Comparison of ENCODE assay signal across 21 cellular contexts in genomic region chr20:63084563-63084927, GRCh38.
A peak's percentile ranks its signal among the peaks of the same experiment; 100 is the strongest.
DNase-seq lines count a peak whose midpoint lies in the region; ATAC-seq, FAIRE-seq and TF ChIP-seq lines count a peak whose summit lies in the region.
"Had no signal": no experiment of that assay in that cellular context is flagged by ENCODE, and none has a peak within 500 bp of the region (broad histone marks: within the 10 kb centered on the region; RNA-seq: fewer than 3 reads in every experiment).

No MANE protein-coding gene starts in this region.

- no peak overlapping the region for H2AK5ac ChIP-seq in mesenchymal stem cell (ENCODE audit: low read length, severe bottlenecking)

- TF ChIP-seq POLR2A in HepG2 (IDR thresholded peaks at IDR 0.05; ENCODE audit: insufficient read depth in 1 of 2, low read depth in 2 of 2, low read length in 2 of 2) (no peak), suprapubic skin (IDR thresholded peaks at IDR 0.05) (no peak)

- H2BK12ac ChIP-seq in mesenchymal stem cell (ENCODE audit: low read length in 2 of 2), result no peak overlapping the region

- H3K36me3 ChIP-seq in right atrium auricular region, result no peaks in the 10 kb centered on the region
- H3K36me3 ChIP-seq in HepG2 (replicated peaks in 1 of 2; ENCODE audit: control insufficient read depth in 1 of 2, insufficient read depth in 2 of 2, low read length in 2 of 2), result no peaks in the 10 kb centered on the region
- no peaks in the 10 kb centered on the region for H3K36me3 ChIP-seq in suprapubic skin
- H3K36me3 ChIP-seq in mesenchymal stem cell (ENCODE audit: control insufficient read depth in 1 of 2, insufficient read depth in 2 of 2, low read depth in 1 of 2, low read length in 2 of 2), result no peaks in the 10 kb centered on the region
- H3K36me3 ChIP-seq: SJSA1 had no signal

- H4K20me1 ChIP-seq in HepG2 (ENCODE audit: insufficient read depth, low read length), result peaks cover 14% of the 10 kb centered on the region; the same call in 1 of the 2 replicates

- H4K8ac ChIP-seq in mesenchymal stem cell (ENCODE audit: low read length), result no peak overlapping the region

- DNase-seq in left cardiac atrium, result peak; percentile 7
- DNase-seq in right atrium auricular region (ENCODE audit: low spot score), result no peak
- peak; percentile 82 for DNase-seq in chondrocyte (ENCODE audit: low spot score)
- DNase-seq in HepG2 (ENCODE audit: low spot score), result no peak
- peak; percentile 32 to 65 for DNase-seq in suprapubic skin (ENCODE audit: low spot score in 2 of 2)
- no peak for DNase-seq in LoVo (ENCODE audit: low spot score)
- DNase-seq in mesenchymal stem cell, result no peak
- no peak for DNase-seq in stimulated activated CD4-positive, alpha-beta T cell treated with anti-CD3 and anti-CD28 coated beads, Interleukin-15, amount 100 ng/mL, for 24 hours
- DNase-seq: CD4-positive, alpha-beta T cell; DMS53; GM23248; Kasumi-1; NCI-H1105 treated with DMSO at 0.1 percent for 48 hours; NCI-H187; NCI-H226; NCI-H526; NK-92 treated with Interleukin-12 subunit alpha and Interleukin-12 subunit beta, amount 100 ng/mL, for 24 hours; OCI-M1; RPMI8226 had no signal

- H3K9me3 Mint-ChIP-seq in chondrocyte (ENCODE audit: low read depth), result peaks cover 3% of the 10 kb centered on the region

- H3K4ac ChIP-seq in mesenchymal stem cell (ENCODE audit: low read depth in 1 of 2, low read length in 2 of 2), result no peak overlapping the region

- intact Hi-C loops in left cardiac atrium (cut with DNase I), result no loop called here
- intact Hi-C loops in HepG2 (cut with micrococcal nuclease; ENCODE audit: unreplicated experiment), result no loop called here

- H4K91ac ChIP-seq in mesenchymal stem cell (ENCODE audit: low read length), result no peak overlapping the region

- no peak overlapping the region for H3K4me3 Mint-ChIP-seq in chondrocyte (ENCODE audit: unreplicated experiment)
- H3K4me3 Mint-ChIP-seq: CD4-positive, alpha-beta T cell had no signal

- no peaks in the 10 kb centered on the region for H3K79me2 ChIP-seq in HepG2 (ENCODE audit: insufficient read depth, low read length)

- H3K4me1 ChIP-seq in right atrium auricular region (no peaks in the 10 kb centered on the region), HepG2 (ENCODE audit: insufficient read depth, low read length) (peaks cover 24% of the 10 kb centered on the region), suprapubic skin (no peaks in the 10 kb centered on the region), mesenchymal stem cell (ENCODE audit: control insufficient read depth, insufficient read depth, low read depth, low read length) (no peaks in the 10 kb centered on the region)
- H3K4me1 ChIP-seq: SJSA1 had no signal

- no peaks in the 10 kb centered on the region for H3K4me1 Mint-ChIP-seq in chondrocyte (ENCODE audit: low read depth)
- H3K4me1 Mint-ChIP-seq: IgD-negative memory B cell had no signal

- no peaks in the 10 kb centered on the region for H3K79me1 ChIP-seq in mesenchymal stem cell (replicated peaks; ENCODE audit: low read length, poor library complexity, severe bottlenecking)

- H2BK15ac ChIP-seq in mesenchymal stem cell (ENCODE audit: low read depth, poor library complexity, severe bottlenecking), result no peak overlapping the region

- H2BK120ac ChIP-seq in mesenchymal stem cell (ENCODE audit: low read depth, low read length), result no peak overlapping the region

- no TSS peak for BruUV-seq in HepG2 (replicated peaks; lab: Mats Ljungman, UMichigan)

- H3K27ac ChIP-seq in right atrium auricular region (no peak overlapping the region), HepG2 (ENCODE audit: extremely low read length, insufficient read depth, low read length) (no peak overlapping the region), suprapubic skin (no peak overlapping the region), mesenchymal stem cell (ENCODE audit: low read length, poor library complexity, severe bottlenecking) (no peak overlapping the region)
- H3K27ac ChIP-seq: GM23248, SJSA1 had no signal

- H3K9me3 ChIP-seq in right atrium auricular region (peaks cover 0 to 4% of the 10 kb centered on the region in 2 donors), HepG2 (ENCODE audit: low read length) (no peaks in the 10 kb centered on the region), suprapubic skin (no peaks in the 10 kb centered on the region), mesenchymal stem cell (ENCODE audit: control insufficient read depth, low read length) (peaks cover 2% of the 10 kb centered on the region)
- H3K9me3 ChIP-seq: SJSA1 had no signal

- H3K27ac Mint-ChIP-seq in chondrocyte (ENCODE audit: unreplicated experiment), result no peak overlapping the region
- H3K27ac Mint-ChIP-seq: CD4-positive, alpha-beta T cell; IgD-negative memory B cell had no signal

- H3K23ac ChIP-seq in mesenchymal stem cell (ENCODE audit: low read length in 2 of 2), result no peak overlapping the region

- no peak overlapping the region for H3K4me3 ChIP-seq in right atrium auricular region
- H3K4me3 ChIP-seq in HepG2 (replicated peaks in 1 of 3; ENCODE audit: insufficient read depth in 1 of 3, low read depth in 2 of 3, low read length in 3 of 3), result peak overlapping the region in 1 of 3 experiments; percentile 59; a peak in 3 of 6 replicates
- H3K4me3 ChIP-seq in suprapubic skin, result no peak overlapping the region
- H3K4me3 ChIP-seq in mesenchymal stem cell (ENCODE audit: insufficient read depth in 1 of 2, low read depth in 1 of 2, low read length in 2 of 2), result no peak overlapping the region
- H3K4me3 ChIP-seq: GM23248, SJSA1 had no signal

- in situ Hi-C loops in HepG2 (cut with HindIII; ENCODE audit: extremely low pct_ligation_motif_present, low pct_unique_long_range_greater_than_20kb), result no loop called here

- FAIRE-seq in HepG2 (lab: Jason Lieb, UNC), result no peak

- no peak overlapping the region for H2BK5ac ChIP-seq in mesenchymal stem cell (ENCODE audit: low read depth, low read length, poor library complexity, severe bottlenecking)

- ATAC-seq in left cardiac atrium (no peak), HepG2 (peak; percentile 24)

- H3K27me3 ChIP-seq in right atrium auricular region, result no peaks in the 10 kb centered on the region
- peaks cover 34 to 71% of the 10 kb centered on the region in 2 experiments for H3K27me3 ChIP-seq in HepG2 (ENCODE audit: control insufficient read depth in 1 of 2, insufficient read depth in 2 of 2, low read length in 2 of 2)
- H3K27me3 ChIP-seq in suprapubic skin, result peaks cover 89% of the 10 kb centered on the region
- H3K27me3 ChIP-seq in mesenchymal stem cell (ENCODE audit: control insufficient read depth in 1 of 2, insufficient read depth in 1 of 2, low read length in 2 of 2), result peaks cover 47 to 62% of the 10 kb centered on the region in 2 experiments

- H3K4me2 ChIP-seq in HepG2 (ENCODE audit: low read depth, low read length), result peak overlapping the region; percentile 80
- H3K4me2 ChIP-seq in mesenchymal stem cell (ENCODE audit: low read length, poor library complexity, severe bottlenecking), result no peak overlapping the region

- 9% methylated on average over 14 of the region's 15 CpGs for WGBS in HepG2 (ENCODE audit: low lambda C conversion rate)
- 53% methylated on average over 7 of the region's 15 CpGs for WGBS in suprapubic skin
- WGBS in mesenchymal stem cell, result 75% methylated on average over 15 of the region's 15 CpGs

- peaks cover 36% of the 10 kb centered on the region for H3K27me3 Mint-ChIP-seq in chondrocyte (ENCODE audit: low read depth)

- CTCF ChIA-PET in HepG2 (lab: Yijun Ruan, JAX; ENCODE audit: low intra/inter-chr PET ratio, low total read pairs), result no interaction called here

- H3K36me3 Mint-ChIP-seq in chondrocyte (ENCODE audit: low read depth), result no peaks in the 10 kb centered on the region
- H3K36me3 Mint-ChIP-seq: IgD-negative memory B cell had no signal

- H3K14ac ChIP-seq in mesenchymal stem cell (ENCODE audit: low read length in 2 of 2), result no peak overlapping the region

- TF ChIP-seq EP300 in HepG2 (IDR thresholded peaks at IDR 0.05; ENCODE audit: low read depth in 2 of 2, low read length in 2 of 2) (no peak), HepG2 (CRISPR knock-in tag; IDR thresholded peaks at IDR 0.05; ENCODE audit: borderline replicate concordance) (no peak), suprapubic skin (IDR thresholded peaks at IDR 0.05) (no peak)

- no peak overlapping the region for H3K9ac ChIP-seq in HepG2 (ENCODE audit: insufficient read depth, low read depth, low read length)
- no peak overlapping the region for H3K9ac ChIP-seq in mesenchymal stem cell (ENCODE audit: low read length)
- H3K9ac ChIP-seq: GM23248 had no signal

- H2AFZ ChIP-seq in HepG2 (ENCODE audit: low read length), result no peak overlapping the region
- H2AFZ ChIP-seq in mesenchymal stem cell (ENCODE audit: low read depth, low read length), result no peak overlapping the region
- H2AFZ ChIP-seq: GM23248 had no signal

- TF ChIP-seq CTCF in right atrium auricular region (IDR thresholded peaks at IDR 0.05), result no peak
- TF ChIP-seq CTCF in chondrocyte (IDR thresholded peaks at IDR 0.05), result no peak
- no peak for TF ChIP-seq CTCF in HepG2 (CRISPR knock-in tag; IDR thresholded peaks at IDR 0.05)
- no peak for TF ChIP-seq CTCF in suprapubic skin (IDR thresholded peaks at IDR 0.05)

- POLR2A ChIA-PET in HepG2 (lab: Yijun Ruan, JAX), result no interaction called here

- H3K18ac ChIP-seq in mesenchymal stem cell (ENCODE audit: low read depth in 1 of 2, low read length in 2 of 2), result no peak overlapping the region

- TF ChIP-seq RAD21 in HepG2 (CRISPR knock-in tag; IDR thresholded peaks at IDR 0.05), result no peak

TF ChIP-seq in HepG2, 621 proteins besides CTCF, POLR2A, EP300 and RAD21 (continues in another document):
- TF ChIP-seq ZSCAN31 (CRISPR knock-in tag; IDR thresholded peaks at IDR 0.05; ENCODE audit: low read depth) (0 out of 2 replicates have a peak, but pooled peaks have one; percentile 11), YEATS4 (CRISPR knock-in tag; IDR thresholded peaks at IDR 0.05; ENCODE audit: borderline replicate concordance) (no peak), DZIP1 (CRISPR knock-in tag; IDR thresholded peaks at IDR 0.05) (no peak), ZNF274 (CRISPR knock-in tag; IDR thresholded peaks at IDR 0.05) (no peak)

Comparison
In these comparisons a context has a peak if more than half of its experiments do, and no peak if none do; other contexts are left out.
1. DNase-seq: peak in left cardiac atrium (single experiment), chondrocyte (single experiment) and suprapubic skin (2 of 2); none in right atrium auricular region (single experiment), HepG2 (single experiment), LoVo (single experiment), mesenchymal stem cell (single experiment) and stimulated activated CD4-positive, alpha-beta T cell treated with anti-CD3 and anti-CD28 coated beads, Interleukin-15, amount 100 ng/mL, for 24 hours (single experiment).